1 cellular context compared by ENCODE assay signal in genomic region chr19:47407417-47407774, GRCh38.
TF ChIP-seq lines count a peak whose summit lies in the region.

No MANE protein-coding gene starts in this region.

TF ChIP-seq in H1, 55 proteins besides CTCF, POLR2A, EP300 and RAD21:
- TF ChIP-seq NANOG (IDR thresholded peaks at IDR 0.05; ENCODE audit: insufficient read depth, low read depth, low read length, poor library complexity, severe bottlenecking) (no peak), CHD2 (IDR thresholded peaks at IDR 0.05; ENCODE audit: low read length) (no peak), RBBP5 (IDR thresholded peaks at IDR 0.05; ENCODE audit: borderline replicate concordance, low read depth, low read length) (no peak), EZH2 (IDR thresholded peaks at IDR 0.05; ENCODE audit: low read depth, low read length, severe bottlenecking) (no peak), SIN3A (conservative IDR thresholded peaks at IDR 0.05 in 1 of 2, IDR thresholded peaks at IDR 0.05 in 1 of 2; ENCODE audit: low read depth in 1 of 2, low read length in 2 of 2) (no peak), PHF8 (conservative IDR thresholded peaks at IDR 0.05; ENCODE audit: low read depth, low read length) (no peak)
